Comparison of ENCODE assay signal across 1 cellular context in the genomic region with DNA sequence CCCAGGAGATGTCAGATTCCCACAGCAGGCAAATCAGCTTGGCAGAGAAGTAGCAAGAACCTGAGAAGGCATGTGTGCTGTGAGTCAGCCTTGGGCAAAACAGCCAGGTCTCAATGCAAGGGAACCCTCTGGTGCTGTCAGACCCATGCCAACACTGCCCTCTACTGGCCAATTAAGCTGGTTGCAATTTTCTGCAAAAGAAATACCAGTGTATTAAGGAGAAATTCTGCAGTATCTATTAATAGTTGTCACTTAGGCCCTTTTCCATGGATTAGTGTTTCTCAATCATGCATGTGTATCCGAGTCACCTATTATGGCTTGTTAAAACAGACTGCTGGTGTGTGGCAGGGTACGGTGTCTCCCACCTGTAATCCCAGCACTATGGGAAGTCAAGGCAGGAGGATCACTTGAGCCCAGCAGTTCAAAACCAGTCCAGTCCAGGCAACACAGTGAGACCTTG.
TF ChIP-seq lines count a peak whose summit lies in the region.

No MANE protein-coding gene starts in this region.

TF ChIP-seq in IMR-90, 13 proteins besides CTCF, POLR2A, EP300 and RAD21 (continued from another document):
- TF ChIP-seq RFX5 (IDR thresholded peaks at IDR 0.05; ENCODE audit: low read depth, low read length), result no peak
- TF ChIP-seq, protein P1, sequence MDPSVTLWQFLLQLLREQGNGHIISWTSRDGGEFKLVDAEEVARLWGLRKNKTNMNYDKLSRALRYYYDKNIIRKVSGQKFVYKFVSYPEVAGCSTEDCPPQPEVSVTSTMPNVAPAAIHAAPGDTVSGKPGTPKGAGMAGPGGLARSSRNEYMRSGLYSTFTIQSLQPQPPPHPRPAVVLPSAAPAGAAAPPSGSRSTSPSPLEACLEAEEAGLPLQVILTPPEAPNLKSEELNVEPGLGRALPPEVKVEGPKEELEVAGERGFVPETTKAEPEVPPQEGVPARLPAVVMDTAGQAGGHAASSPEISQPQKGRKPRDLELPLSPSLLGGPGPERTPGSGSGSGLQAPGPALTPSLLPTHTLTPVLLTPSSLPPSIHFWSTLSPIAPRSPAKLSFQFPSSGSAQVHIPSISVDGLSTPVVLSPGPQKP (IDR thresholded peaks at IDR 0.05; ENCODE audit: borderline replicate concordance, low read depth, low read length), result no peak
- TF ChIP-seq SMC3 (IDR thresholded peaks at IDR 0.05; ENCODE audit: low read depth, low read length), result peak; percentile 86
- TF ChIP-seq CEBPB (IDR thresholded peaks at IDR 0.05; ENCODE audit: low read depth, low read length), result peak; percentile 49; the same call in 1 of the 2 replicates
- 0 out of 2 replicates have a peak, but pooled peaks have one; percentile 22 for TF ChIP-seq BHLHE40 (IDR thresholded peaks at IDR 0.05; ENCODE audit: low read depth, low read length)
- TF ChIP-seq, protein P2, sequence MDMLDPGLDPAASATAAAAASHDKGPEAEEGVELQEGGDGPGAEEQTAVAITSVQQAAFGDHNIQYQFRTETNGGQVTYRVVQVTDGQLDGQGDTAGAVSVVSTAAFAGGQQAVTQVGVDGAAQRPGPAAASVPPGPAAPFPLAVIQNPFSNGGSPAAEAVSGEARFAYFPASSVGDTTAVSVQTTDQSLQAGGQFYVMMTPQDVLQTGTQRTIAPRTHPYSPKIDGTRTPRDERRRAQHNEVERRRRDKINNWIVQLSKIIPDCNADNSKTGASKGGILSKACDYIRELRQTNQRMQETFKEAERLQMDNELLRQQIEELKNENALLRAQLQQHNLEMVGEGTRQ (IDR thresholded peaks at IDR 0.05; ENCODE audit: low read depth, low read length), result no peak
- TF ChIP-seq FOS (IDR thresholded peaks at IDR 0.05; ENCODE audit: low read depth, low read length), result peak; percentile 49
- no peak for TF ChIP-seq NFE2L2 (IDR thresholded peaks at IDR 0.05; ENCODE audit: low read depth, low read length)
- TF ChIP-seq RCOR1 (IDR thresholded peaks at IDR 0.05; ENCODE audit: insufficient replicate concordance, low read length), result no peak
TF ChIP-seq in IMR-90: peak in this region for 5.
